ENCODE assay signal across 11 cellular contexts in genomic region chr10:70234668-70235447, GRCh38. TPM values are rescaled to one million over a fixed set of nuclear protein-coding genes. Genes with fewer than 3 reads are reported as not detected.
A peak's percentile ranks its signal among the peaks of the same experiment; 100 is the strongest.
DNase-seq lines count a peak whose midpoint lies in the region; ATAC-seq and TF ChIP-seq lines count a peak whose summit lies in the region.
"Had no signal": no experiment of that assay in that cellular context is flagged by ENCODE, and none has a peak within 500 bp of the region (broad histone marks: within the 10 kb centered on the region; RNA-seq: fewer than 3 reads in every experiment).

No MANE protein-coding gene starts in this region.

- H3K9me3 Mint-ChIP-seq in activated T-cell treated with anti-CD3 and anti-CD28 coated beads, Interleukin-2, amount 50 U/mL, for 4 hours, result no peaks in the 10 kb centered on the region

- peak overlapping the region; percentile 69 for H3K4me2 ChIP-seq in SU-DHL-6 (ENCODE audit: low read depth, low read length, poor library complexity, severe bottlenecking)

- TF ChIP-seq POLR2A in testis (IDR thresholded peaks at IDR 0.05), result no peak

- H3K4me1 ChIP-seq in left ventricle myocardium inferior (peaks cover 37% of the 10 kb centered on the region), testis (peaks cover 14% of the 10 kb centered on the region)

- H3K36me3 ChIP-seq in SU-DHL-6 (ENCODE audit: low read length) (no peaks in the 10 kb centered on the region), left ventricle myocardium inferior (peaks cover 6% of the 10 kb centered on the region), testis (ENCODE audit: low read depth, missing control alignments) (no peaks in the 10 kb centered on the region)
- H3K36me3 ChIP-seq: thoracic aorta had no signal

- H3K27ac ChIP-seq in SU-DHL-6 (ENCODE audit: low read depth, low read length) (no peak overlapping the region), left ventricle myocardium inferior (replicated peaks) (peak overlapping the region; percentile 84), testis (peak overlapping the region; percentile 69 to 75)
- H3K27ac ChIP-seq: thoracic aorta had no signal

- no peaks in the 10 kb centered on the region for H3K27me3 Mint-ChIP-seq in activated T-cell treated with anti-CD3 and anti-CD28 coated beads, Interleukin-2, amount 50 U/mL, for 4 hours (ENCODE audit: low read depth)

- peak overlapping the region; percentile 11 for H3K4me3 Mint-ChIP-seq in activated T-cell treated with anti-CD3 and anti-CD28 coated beads, Interleukin-2, amount 50 U/mL, for 4 hours

- H2AFZ ChIP-seq in SU-DHL-6 (ENCODE audit: low read depth, low read length, severe bottlenecking), result peak overlapping the region; percentile 68

- H3K4me1 Mint-ChIP-seq in activated T-cell treated with anti-CD3 and anti-CD28 coated beads, Interleukin-2, amount 50 U/mL, for 4 hours (ENCODE audit: low read depth), result peaks cover 16% of the 10 kb centered on the region

- no peak overlapping the region for H3K9ac ChIP-seq in SU-DHL-6 (ENCODE audit: low read length)

- no peaks in the 10 kb centered on the region for H3K9me2 ChIP-seq in SU-DHL-6 (replicated peaks; ENCODE audit: insufficient read depth, low read length)

- no peak for DNase-seq in activated T-cell treated with anti-CD3 and anti-CD28 coated beads, Interleukin-2, amount 50 U/mL, for 4 hours
- DNase-seq in activated T-cell treated with anti-CD3 and anti-CD28 coated beads, Interleukin-2, amount 50 U/mL, for 48 hours, result no peak
- DNase-seq in left ventricle myocardium inferior, result no peak
- DNase-seq in testis, result peak; percentile 71
- no peak for DNase-seq in NCI-H2171 (lab: John Stamatoyannopoulos, UW)
- no peak for DNase-seq in anterior cingulate cortex (lab: John Stamatoyannopoulos, UW)
- DNase-seq: KG1, kidney had no signal

- H3K27me3 ChIP-seq in SU-DHL-6 (ENCODE audit: low read length) (no peaks in the 10 kb centered on the region), left ventricle myocardium inferior (ENCODE audit: low read depth) (no peaks in the 10 kb centered on the region), testis (no peaks in the 10 kb centered on the region)

- H3K79me2 ChIP-seq in SU-DHL-6 (ENCODE audit: insufficient read depth, low read length), result peaks cover 33% of the 10 kb centered on the region

- H3K4me3 ChIP-seq in SU-DHL-6 (ENCODE audit: insufficient read depth, low read length, poor library complexity, severe bottlenecking) (no peak overlapping the region), left ventricle myocardium inferior (no peak overlapping the region), testis (no peak overlapping the region)

- intact Hi-C loops in left ventricle myocardium inferior (cut with micrococcal nuclease), result no loop called here
- intact Hi-C loops in testis (cut with DNase I; ENCODE audit: low total_unique reads), result no loop called here

- peaks cover 4% of the 10 kb centered on the region for H3K36me3 Mint-ChIP-seq in activated T-cell treated with anti-CD3 and anti-CD28 coated beads, Interleukin-2, amount 50 U/mL, for 4 hours (ENCODE audit: insufficient read depth)

- H3F3A ChIP-seq in SU-DHL-6 (ENCODE audit: insufficient read depth), result peaks cover 10% of the 10 kb centered on the region; the same call in 1 of the 2 replicates

- no peaks in the 10 kb centered on the region for H3K9me3 ChIP-seq in SU-DHL-6 (ENCODE audit: insufficient read depth, low read length)
- H3K9me3 ChIP-seq in left ventricle myocardium inferior (replicated peaks), result no peaks in the 10 kb centered on the region
- H3K9me3 ChIP-seq in testis, result no peaks in the 10 kb centered on the region
- H3K9me3 ChIP-seq: thoracic aorta had no signal

- TF ChIP-seq CTCF in SU-DHL-6 (IDR thresholded peaks at IDR 0.05; ENCODE audit: insufficient read depth, low read length, poor library complexity, severe bottlenecking) (no peak), left ventricle myocardium inferior (IDR thresholded peaks at IDR 0.05; ENCODE audit: borderline replicate concordance) (no peak), testis (IDR thresholded peaks at IDR 0.05) (no peak)

- WGBS in testis, 2 donors, result 53 to 61% methylated on average over 18 of the region's 18 CpGs

- no peaks in the 10 kb centered on the region for H4K20me1 ChIP-seq in SU-DHL-6 (ENCODE audit: low read depth, low read length)

- ATAC-seq in activated T-cell treated with anti-CD3 and anti-CD28 coated beads, Interleukin-2, amount 50 U/mL, for 4 hours, result no peak
- ATAC-seq in HG03025 (IDR thresholded peaks at IDR 0.05; ENCODE audit: low FRiP score, unreplicated experiment), result no peak

RNA-seq across cellular contexts. Expression of gene PPA1, which starts 1.6 kb away (rescaled TPM):
- 100 to 1,000 TPM; 362 to 495 (median 375) TPM for total RNA-seq in activated T-cell treated with anti-CD3 and anti-CD28 coated beads, Interleukin-2, amount 50 U/mL, for 4 hours
- total RNA-seq in left ventricle myocardium inferior, result 99.9 TPM
- total RNA-seq in testis, result 100 to 1,000 TPM; 110 to 136 TPM
- 143 TPM for polyA plus RNA-seq in testis (ENCODE audit: insufficient read depth, low read depth, low replicate concordance)

RNA-seq across cellular contexts. Expression of gene NPFFR1, which starts 48.9 kb away (rescaled TPM):
- not detected for total RNA-seq in activated T-cell treated with anti-CD3 and anti-CD28 coated beads, Interleukin-2, amount 50 U/mL, for 4 hours
- total RNA-seq in left ventricle myocardium inferior (not detected), testis (1 to 10 TPM; 2.8 to 6.6 TPM)
- 2.6 TPM for polyA plus RNA-seq in testis (ENCODE audit: insufficient read depth, low read depth, low replicate concordance)
